Comparison of ENCODE assay signal across 9 cellular contexts in genomic region chr3:150759947-150760346, GRCh38. TPM values are rescaled to one million over a fixed set of nuclear protein-coding genes. Genes with fewer than 3 reads are reported as not detected.
DNase-seq lines count a peak whose midpoint lies in the region; ATAC-seq and TF ChIP-seq lines count a peak whose summit lies in the region.
"Had no signal": no experiment of that assay in that cellular context is flagged by ENCODE, and none has a peak within 500 bp of the region (broad histone marks: within the 10 kb centered on the region; RNA-seq: fewer than 3 reads in every experiment).

No MANE protein-coding gene starts in this region.

- H3K4me1 ChIP-seq in left lung (peaks cover 12 to 68% of the 10 kb centered on the region in 2 donors), subcutaneous abdominal adipose tissue (ENCODE audit: control insufficient read depth in 5 of 5, insufficient read depth in 5 of 5, low read length in 5 of 5) (peaks cover 2 to 56% (median 54%) of the 10 kb centered on the region in 5 donors)

- no peaks in the 10 kb centered on the region for H3K9me3 Mint-ChIP-seq in activated T-cell treated with anti-CD3 and anti-CD28 coated beads, Interleukin-2, amount 50 U/mL, for 24 hours
- H3K9me3 Mint-ChIP-seq in activated naive CD8-positive, alpha-beta T cell treated with anti-CD3 and anti-CD28 coated beads, Interleukin-2, amount 10 ng/mL, durations not matched to agents 7 days and 5 days: no peaks in the 10 kb centered on the region

- POLR2A ChIA-PET in activated naive CD8-positive, alpha-beta T cell treated with anti-CD3 and anti-CD28 coated beads, Interleukin-2, amount 10 ng/mL, durations not matched to agents 7 days and 5 days (lab: Charles Lee): interaction anchor here (0.9 to 6.8 kb wide), 5 partner anchors 22 to 351 kb away, joined by 3 to 85 read pairs (median 51); partner anchors contain the start of genes EIF2A, ERICH6, SELENOT and SERP1

- H3K27me3 ChIP-seq in left lung (no peaks in the 10 kb centered on the region), subcutaneous abdominal adipose tissue (ENCODE audit: control insufficient read depth in 5 of 5, insufficient read depth in 4 of 5, low read length in 5 of 5) (no peaks in the 10 kb centered on the region)

- peaks cover 81% of the 10 kb centered on the region for H3K36me3 Mint-ChIP-seq in activated T-cell treated with anti-CD3 and anti-CD28 coated beads, Interleukin-2, amount 50 U/mL, for 24 hours (ENCODE audit: low read depth)
- peaks cover 26% of the 10 kb centered on the region for H3K36me3 Mint-ChIP-seq in activated naive CD8-positive, alpha-beta T cell treated with anti-CD3 and anti-CD28 coated beads, Interleukin-2, amount 10 ng/mL, durations not matched to agents 7 days and 5 days

- intact Hi-C loops in left lung (cut with DNase I): no loop called here

- peak overlapping the region; percentile 94 for H3K4me3 Mint-ChIP-seq in activated T-cell treated with anti-CD3 and anti-CD28 coated beads, Interleukin-2, amount 50 U/mL, for 24 hours
- peak overlapping the region; percentile 94 for H3K4me3 Mint-ChIP-seq in activated naive CD8-positive, alpha-beta T cell treated with anti-CD3 and anti-CD28 coated beads, Interleukin-2, amount 10 ng/mL, durations not matched to agents 7 days and 5 days

- no peaks in the 10 kb centered on the region for H3K27me3 Mint-ChIP-seq in activated T-cell treated with anti-CD3 and anti-CD28 coated beads, Interleukin-2, amount 50 U/mL, for 24 hours
- H3K27me3 Mint-ChIP-seq in activated naive CD8-positive, alpha-beta T cell treated with anti-CD3 and anti-CD28 coated beads, Interleukin-2, amount 10 ng/mL, durations not matched to agents 7 days and 5 days: no peaks in the 10 kb centered on the region

- TF ChIP-seq CTCF in left lung (IDR thresholded peaks at IDR 0.05): no peak

- peak overlapping the region; percentile 99 for H3K27ac Mint-ChIP-seq in activated T-cell treated with anti-CD3 and anti-CD28 coated beads, Interleukin-2, amount 50 U/mL, for 24 hours
- peak overlapping the region; percentile 98 for H3K27ac Mint-ChIP-seq in activated naive CD8-positive, alpha-beta T cell treated with anti-CD3 and anti-CD28 coated beads, Interleukin-2, amount 10 ng/mL, durations not matched to agents 7 days and 5 days

- no peak for ATAC-seq in activated naive CD8-positive, alpha-beta T cell treated with anti-CD3 and anti-CD28 coated beads, Interleukin-2, amount 10 ng/mL, durations not matched to agents 7 days and 5 days (ENCODE audit: low read depth)
- no peak for ATAC-seq in left lung
- no peak for ATAC-seq in GM18870 (IDR thresholded peaks at IDR 0.05; ENCODE audit: unreplicated experiment)
- no peak for ATAC-seq in HG03520 (IDR thresholded peaks at IDR 0.05; ENCODE audit: unreplicated experiment)

- H3K36me3 ChIP-seq in left lung (peaks cover 0 to 9% of the 10 kb centered on the region in 2 donors), subcutaneous abdominal adipose tissue (ENCODE audit: control insufficient read depth in 5 of 5, insufficient read depth in 5 of 5, low read length in 5 of 5) (peaks cover 0 to 2% (median 0%) of the 10 kb centered on the region in 5 donors)

- no peak for DNase-seq in activated T-cell treated with anti-CD3 and anti-CD28 coated beads, Interleukin-2, amount 50 U/mL, for 24 hours
- DNase-seq in activated T-cell treated with anti-CD3 and anti-CD28 coated beads for 4 hours (no peak), left lung (no peak)
- DNase-seq in activated naive CD8-positive, alpha-beta T cell treated with anti-CD3 and anti-CD28 coated beads, Interleukin-2, amount 10 ng/mL, durations not matched to agents 7 days and 5 days: no peak
- DNase-seq in central memory CD4-positive, alpha-beta T cell: no peak

- H3K4me1 Mint-ChIP-seq in activated T-cell treated with anti-CD3 and anti-CD28 coated beads, Interleukin-2, amount 50 U/mL, for 24 hours (ENCODE audit: low read depth): peaks cover 57% of the 10 kb centered on the region
- peaks cover 37% of the 10 kb centered on the region for H3K4me1 Mint-ChIP-seq in activated naive CD8-positive, alpha-beta T cell treated with anti-CD3 and anti-CD28 coated beads, Interleukin-2, amount 10 ng/mL, durations not matched to agents 7 days and 5 days

- H3K9me3 ChIP-seq in left lung (no peaks in the 10 kb centered on the region), subcutaneous abdominal adipose tissue (ENCODE audit: control insufficient read depth in 5 of 5, low read length in 5 of 5) (no peaks in the 10 kb centered on the region)

- H3K27ac ChIP-seq in left lung (peak overlapping the region; percentile 2 to 16), subcutaneous abdominal adipose tissue (ENCODE audit: low read depth, low read length) (peak overlapping the region; percentile 100)

- H3K4me3 ChIP-seq in left lung (peak overlapping the region in 1 of 2 donors; percentile 76), subcutaneous abdominal adipose tissue (ENCODE audit: low read depth in 1 of 5, low read length in 5 of 5) (peak overlapping the region in 4 of 5 donors; percentile 45 to 93 (median 92))

- peak overlapping the region in 4 of 5 donors; percentile 46 to 88 (median 75) for H3K9ac ChIP-seq in subcutaneous abdominal adipose tissue (ENCODE audit: low read length in 5 of 5)

RNA-seq across cellular contexts. Expression of gene SIAH2, which starts 3.0 kb away (rescaled TPM):
- 10 to 100 TPM; 28.3 TPM for total RNA-seq in activated naive CD8-positive, alpha-beta T cell treated with anti-CD3 and anti-CD28 coated beads, Interleukin-2, amount 10 ng/mL, durations not matched to agents 7 days and 5 days
- total RNA-seq in left lung: 10 to 100 TPM; 20.2 to 21.7 TPM

RNA-seq across cellular contexts. Expression of gene ERICH6, which starts 56.2 kb away (rescaled TPM):
- under 1 TPM in 1 of 2 experiments, not detected in 1; 0.23 TPM for total RNA-seq in activated naive CD8-positive, alpha-beta T cell treated with anti-CD3 and anti-CD28 coated beads, Interleukin-2, amount 10 ng/mL, durations not matched to agents 7 days and 5 days
- total RNA-seq in left lung: not detected
- total RNA-seq: T-helper 2 cell treated with Interferon-gamma antibody and Interleukin-4, amounts not matched to agents 100 ng/mL and 5 ng/mL, for 36 hours had no signal
